ENCODE assay signal across 19 cellular contexts in genomic region chr6:101595276-101595675, GRCh38.
"Had no signal": no experiment of that assay in that cellular context is flagged by ENCODE, and none has a peak within 500 bp of the region (broad histone marks: within the 10 kb centered on the region; RNA-seq: fewer than 3 reads in every experiment).

No MANE protein-coding gene starts in this region.

- H3K9me3 ChIP-seq: heart left ventricle, suprapubic skin, thyroid gland, upper lobe of left lung, uterus had no signal

- H3K4me3 ChIP-seq: coronary artery, heart left ventricle, skin epidermis, suprapubic skin, thyroid gland, upper lobe of left lung, uterus had no signal

- DNase-seq: effector CD4-positive, alpha-beta T cell; endodermal cell; erythroblast; heart left ventricle; hypothalamus; islet precursor cell; mammary epithelial cell; naive thymus-derived CD4-positive, alpha-beta T cell; posterior cingulate gyrus; stimulated activated CD4-positive, alpha-beta T cell treated with anti-CD3 and anti-CD28 coated beads, Interleukin-2, amount 100 ng/mL, for 24 hours; stimulated activated naive CD4-positive, alpha-beta T cell; thyroid gland; upper lobe of left lung; uterus had no signal

- H3K4me1 Mint-ChIP-seq: naive thymus-derived CD4-positive, alpha-beta T cell had no signal

- H3K4me3 Mint-ChIP-seq: endodermal cell; naive thymus-derived CD4-positive, alpha-beta T cell had no signal

- ATAC-seq: heart left ventricle; left lobe of liver; naive thymus-derived CD4-positive, alpha-beta T cell; sciatic nerve had no signal

- H3K27me3 ChIP-seq: heart left ventricle, suprapubic skin, thyroid gland, upper lobe of left lung, uterus had no signal

- H3K27me3 Mint-ChIP-seq: naive thymus-derived CD4-positive, alpha-beta T cell had no signal

- H3K4me1 ChIP-seq: heart left ventricle, suprapubic skin, thyroid gland, upper lobe of left lung, uterus had no signal

- H3K36me3 Mint-ChIP-seq: naive thymus-derived CD4-positive, alpha-beta T cell had no signal

- H3K9me3 Mint-ChIP-seq: endodermal cell had no signal

- H3K27ac ChIP-seq: coronary artery, heart left ventricle, skin epidermis, suprapubic skin, thyroid gland, upper lobe of left lung, uterus had no signal

- H3K27ac Mint-ChIP-seq: endodermal cell; naive thymus-derived CD4-positive, alpha-beta T cell had no signal

- H3K36me3 ChIP-seq: heart left ventricle, suprapubic skin, thyroid gland, upper lobe of left lung, uterus had no signal
